ENCODE assay signal across 21 cellular contexts in the genomic region with DNA sequence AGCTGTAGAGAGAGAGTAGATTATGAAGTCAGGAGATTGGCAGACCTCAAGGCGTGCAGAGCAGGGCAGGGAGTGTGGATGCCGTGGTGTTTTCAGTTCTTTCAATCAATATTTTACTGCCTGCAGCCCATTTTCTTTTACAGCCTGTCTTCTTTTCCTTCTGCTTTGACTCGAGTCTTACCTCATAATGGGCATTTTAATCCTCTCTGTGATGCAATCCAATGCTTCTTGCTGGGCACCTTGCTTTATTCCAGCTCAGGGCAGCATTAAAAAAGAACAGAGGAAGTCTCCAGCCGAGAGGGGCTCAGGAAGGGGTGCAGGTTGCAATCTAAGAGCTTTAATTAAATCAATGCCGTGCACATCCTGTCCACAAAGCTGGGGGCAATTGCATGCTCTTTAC.
A peak's percentile ranks its signal among the peaks of the same experiment; 100 is the strongest.
DNase-seq lines count a peak whose midpoint lies in the region; FAIRE-seq and TF ChIP-seq lines count a peak whose summit lies in the region.
"Had no signal": no experiment of that assay in that cellular context is flagged by ENCODE, and none has a peak within 500 bp of the region (broad histone marks: within the 10 kb centered on the region; RNA-seq: fewer than 3 reads in every experiment).

No MANE protein-coding gene starts in this region.

- peak overlapping the region; percentile 63 for H3K27ac Mint-ChIP-seq in progenitor cell of endocrine pancreas
- H3K27ac Mint-ChIP-seq in HFFc6, result no peak overlapping the region
- H3K27ac Mint-ChIP-seq: B cell, T-cell had no signal

- no peak for TF ChIP-seq CTCF in progenitor cell of endocrine pancreas (IDR thresholded peaks at IDR 0.05; ENCODE audit: unreplicated experiment)
- TF ChIP-seq CTCF in HFFc6 (IDR thresholded peaks at IDR 0.05), result no peak

- no peak overlapping the region for H3K27ac ChIP-seq in SK-N-MC

- no peaks in the 10 kb centered on the region for H3K36me3 ChIP-seq in SK-N-MC (ENCODE audit: insufficient read depth, low read length)

- peak in 2 of 3 experiments; percentile 1 to 30 for DNase-seq in NCI-H1417 (lab: John Stamatoyannopoulos, UW)
- DNase-seq in NCI-H1417 treated with DMSO at 0.1 percent for 48 hours (lab: John Stamatoyannopoulos, UW), result no peak
- DNase-seq in NCI-H146 (lab: John Stamatoyannopoulos, UW), result peak; percentile 61
- DNase-seq in SK-N-MC (ENCODE audit: low read depth, low spot score), result peak; percentile 22
- no peak for DNase-seq in progenitor cell of endocrine pancreas (ENCODE audit: low spot score, unreplicated experiment)
- DNase-seq in HFFc6, result no peak
- DNase-seq in HPDE6-E6E7 (ENCODE audit: extremely low spot score), result no peak
- no peak for DNase-seq in frontal cortex (ENCODE audit: low spot score in 2 of 2)
- DNase-seq: 8988T, DMS79 treated with DMSO at 0.1 percent for 48 hours, H7, KG1, NCI-H1048, NCI-H1694, NCI-H2081 treated with DMSO at 0.1 percent for 48 hours, NCI-H510A treated with DMSO at 0.1 percent for 48 hours, PC-3, RPMI8226, SHP77 treated with DMSO at 0.1 percent for 48 hours, T-cell had no signal

- H3K9me3 ChIP-seq in SK-N-MC (ENCODE audit: low read depth, low read length), result no peaks in the 10 kb centered on the region

- H3K9me3 Mint-ChIP-seq in progenitor cell of endocrine pancreas (ENCODE audit: low read depth) (peaks cover 15% of the 10 kb centered on the region), HFFc6 (peaks cover 17% of the 10 kb centered on the region)

- H3K36me3 Mint-ChIP-seq in progenitor cell of endocrine pancreas (ENCODE audit: insufficient read depth) (peaks cover 4% of the 10 kb centered on the region), HFFc6 (ENCODE audit: low read depth) (no peaks in the 10 kb centered on the region)
- H3K36me3 Mint-ChIP-seq: T-cell had no signal

- H3K4me1 Mint-ChIP-seq in progenitor cell of endocrine pancreas (ENCODE audit: low read depth) (peaks cover 11% of the 10 kb centered on the region), HFFc6 (ENCODE audit: low read depth) (no peaks in the 10 kb centered on the region; the same call in 1 of the 2 replicates)
- H3K4me1 Mint-ChIP-seq: B cell, T-cell had no signal

- FAIRE-seq in frontal cortex (lab: Jason Lieb, UNC), result no peak

- no peaks in the 10 kb centered on the region for H3K27me3 Mint-ChIP-seq in progenitor cell of endocrine pancreas
- H3K27me3 Mint-ChIP-seq in HFFc6 (ENCODE audit: insufficient read depth), result peaks cover 1% of the 10 kb centered on the region; the same call in 1 of the 2 replicates
- H3K27me3 Mint-ChIP-seq: B cell had no signal

- no peak overlapping the region for H3K4me3 ChIP-seq in SK-N-MC

- no peak overlapping the region for H3K9ac ChIP-seq in SK-N-MC (ENCODE audit: insufficient read length)

- no peak overlapping the region for H3K4me3 Mint-ChIP-seq in progenitor cell of endocrine pancreas (ENCODE audit: low read depth)
- no peak overlapping the region for H3K4me3 Mint-ChIP-seq in HFFc6
- H3K4me3 Mint-ChIP-seq: B cell, T-cell had no signal

Comparison
In these comparisons a context has a peak if more than half of its experiments do, and no peak if none do; other contexts are left out.
1. DNase-seq: peak in NCI-H1417 (2 of 3), NCI-H146 (single experiment) and SK-N-MC (single experiment); none in NCI-H1417 treated with DMSO at 0.1 percent for 48 hours (single experiment), progenitor cell of endocrine pancreas (single experiment), HFFc6 (single experiment), HPDE6-E6E7 (single experiment) and frontal cortex (0 of 2).